Comparison of ENCODE assay signal across 1 cellular context in genomic region chr10:5143137-5143536, GRCh38.
TF ChIP-seq lines count a peak whose summit lies in the region.

No MANE protein-coding gene starts in this region.

TF ChIP-seq in HepG2, 621 proteins besides CTCF, POLR2A, EP300 and RAD21 (continued from another document):
- TF ChIP-seq CSRNP1 (CRISPR knock-in tag; IDR thresholded peaks at IDR 0.05): no peak
- TF ChIP-seq ETV5 (CRISPR knock-in tag; IDR thresholded peaks at IDR 0.05; ENCODE audit: borderline replicate concordance): no peak
- no peak for TF ChIP-seq ZNF691 (CRISPR knock-in tag; IDR thresholded peaks at IDR 0.05; ENCODE audit: borderline replicate concordance, low read depth)
- no peak for TF ChIP-seq ZBTB7B (CRISPR knock-in tag; IDR thresholded peaks at IDR 0.05)
- TF ChIP-seq HNRNPLL (IDR thresholded peaks at IDR 0.05; ENCODE audit: low read depth, low read length, poor library complexity, severe bottlenecking): no peak
- no peak for TF ChIP-seq SRSF4 (IDR thresholded peaks at IDR 0.05; ENCODE audit: low read depth, low read length, poor library complexity, severe bottlenecking)
- no peak for TF ChIP-seq THYN1 (CRISPR knock-in tag; IDR thresholded peaks at IDR 0.05; ENCODE audit: borderline replicate concordance, low read depth)
- no peak for TF ChIP-seq BRCA1 (CRISPR knock-in tag; IDR thresholded peaks at IDR 0.05)
- TF ChIP-seq CREB3 (CRISPR knock-in tag; IDR thresholded peaks at IDR 0.05): no peak
- TF ChIP-seq HNF4A (CRISPR knock-in tag; IDR thresholded peaks at IDR 0.05): peak; percentile 90
- no peak for TF ChIP-seq ZBTB10 (CRISPR knock-in tag; IDR thresholded peaks at IDR 0.05; ENCODE audit: borderline replicate concordance)
- no peak for TF ChIP-seq ZNF512B (CRISPR knock-in tag; IDR thresholded peaks at IDR 0.05; ENCODE audit: borderline replicate concordance)
- TF ChIP-seq AGO2 (optimal IDR thresholded peaks at IDR 0.05; ENCODE audit: low read depth, low read length): no peak
- TF ChIP-seq SSRP1 (CRISPR knock-in tag; IDR thresholded peaks at IDR 0.05): no peak
- no peak for TF ChIP-seq ZNF563 (CRISPR knock-in tag; IDR thresholded peaks at IDR 0.05)
- no peak for TF ChIP-seq DPF2 (CRISPR knock-in tag; IDR thresholded peaks at IDR 0.05; ENCODE audit: borderline replicate concordance, low read depth)
- TF ChIP-seq TSC22D2 (CRISPR knock-in tag; IDR thresholded peaks at IDR 0.05; ENCODE audit: borderline replicate concordance): no peak
- TF ChIP-seq CENPX (CRISPR knock-in tag; IDR thresholded peaks at IDR 0.05): no peak
- TF ChIP-seq MED1 (CRISPR knock-in tag; IDR thresholded peaks at IDR 0.05): peak; percentile 43; the same call in 1 of the 2 replicates
- TF ChIP-seq DR1 (CRISPR knock-in tag; IDR thresholded peaks at IDR 0.05): no peak
- no peak for TF ChIP-seq ZBTB20 (CRISPR knock-in tag; IDR thresholded peaks at IDR 0.05; ENCODE audit: borderline replicate concordance, low read depth)
- no peak for TF ChIP-seq ZNF710 (CRISPR knock-in tag; IDR thresholded peaks at IDR 0.05; ENCODE audit: borderline replicate concordance)
- no peak for TF ChIP-seq MAFF (IDR thresholded peaks at IDR 0.05; ENCODE audit: low read depth, low read length)
- TF ChIP-seq KLF15 (CRISPR knock-in tag; IDR thresholded peaks at IDR 0.05; ENCODE audit: borderline replicate concordance): no peak
- no peak for TF ChIP-seq ZMAT3 (CRISPR knock-in tag; conservative IDR thresholded peaks at IDR 0.05)
- no peak for TF ChIP-seq ZGPAT (CRISPR knock-in tag; IDR thresholded peaks at IDR 0.05)
- TF ChIP-seq RBM22 (optimal IDR thresholded peaks at IDR 0.05; ENCODE audit: low read length): no peak
- TF ChIP-seq JUND (CRISPR knock-in tag; IDR thresholded peaks at IDR 0.05): no peak
- TF ChIP-seq HNF4G (IDR thresholded peaks at IDR 0.05; ENCODE audit: borderline replicate concordance, low read depth, low read length): peak; percentile 59
- no peak for TF ChIP-seq HNF4G (CRISPR knock-in tag; IDR thresholded peaks at IDR 0.05; ENCODE audit: borderline replicate concordance, low read depth)
- TF ChIP-seq YEATS4 (CRISPR knock-in tag; IDR thresholded peaks at IDR 0.05; ENCODE audit: borderline replicate concordance): no peak
- TF ChIP-seq ZNF652 (CRISPR knock-in tag; IDR thresholded peaks at IDR 0.05; ENCODE audit: borderline replicate concordance, low read depth): no peak
- no peak for TF ChIP-seq ZNF792 (CRISPR knock-in tag; IDR thresholded peaks at IDR 0.05)
- TF ChIP-seq E2F5 (CRISPR knock-in tag; conservative IDR thresholded peaks at IDR 0.05): no peak
- TF ChIP-seq SALL1 (CRISPR knock-in tag; IDR thresholded peaks at IDR 0.05): peak; percentile 54; the same call in 1 of the 2 replicates
- TF ChIP-seq ZMYM2 (CRISPR knock-in tag; IDR thresholded peaks at IDR 0.05): 0 out of 2 replicates have a peak, but pooled peaks have one; percentile 58
- TF ChIP-seq ZNF335 (CRISPR knock-in tag; IDR thresholded peaks at IDR 0.05): no peak
- TF ChIP-seq ZNF674 (CRISPR knock-in tag; IDR thresholded peaks at IDR 0.05; ENCODE audit: low read depth): no peak
- TF ChIP-seq MYNN (CRISPR knock-in tag; IDR thresholded peaks at IDR 0.05; ENCODE audit: low read depth): no peak
- no peak for TF ChIP-seq HOXA7 (CRISPR knock-in tag; IDR thresholded peaks at IDR 0.05)
- TF ChIP-seq RBAK (CRISPR knock-in tag; IDR thresholded peaks at IDR 0.05): no peak
- TF ChIP-seq HOMEZ (CRISPR knock-in tag; IDR thresholded peaks at IDR 0.05; ENCODE audit: low read depth): peak; percentile 97
- no peak for TF ChIP-seq ZNF800 (CRISPR knock-in tag; IDR thresholded peaks at IDR 0.05)
- TF ChIP-seq RFXAP (CRISPR knock-in tag; IDR thresholded peaks at IDR 0.05; ENCODE audit: borderline replicate concordance): no peak
- no peak for TF ChIP-seq GFI1 (CRISPR knock-in tag; IDR thresholded peaks at IDR 0.05; ENCODE audit: borderline replicate concordance)
TF ChIP-seq in HepG2: peak in this region for 27.
